ENCODE assay signal across 8 cellular contexts in the genomic region with DNA sequence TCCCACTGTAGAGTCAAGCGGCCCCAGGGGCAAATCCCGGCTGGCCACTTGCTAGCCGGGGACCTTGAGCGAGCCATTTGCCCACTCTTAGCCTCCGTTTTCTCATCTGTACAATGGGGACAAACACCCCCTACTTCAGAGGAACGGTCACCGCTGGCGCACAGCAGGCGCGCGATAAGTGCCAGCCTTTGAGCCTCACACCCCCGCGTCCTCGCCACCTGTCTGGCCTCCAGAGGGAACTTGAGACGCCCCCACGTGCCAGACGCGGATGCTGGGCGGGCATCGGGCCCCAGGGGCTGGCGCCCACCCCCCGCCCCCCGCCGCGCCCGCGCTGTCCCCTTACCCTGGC.
DNase-seq lines count a peak whose midpoint lies in the region; ATAC-seq, FAIRE-seq and TF ChIP-seq lines count a peak whose summit lies in the region.

No MANE protein-coding gene starts in this region.

- H3K36me3 Mint-ChIP-seq in central memory CD8-positive, alpha-beta T cell (ENCODE audit: insufficient read depth) = peaks cover 2% of the 10 kb centered on the region

- H3K27me3 ChIP-seq in pancreas = no peaks in the 10 kb centered on the region

- peak; percentile 12 for ATAC-seq in central memory CD8-positive, alpha-beta T cell (replicated peaks; ENCODE audit: extremely low read depth, poor library complexity, severe bottlenecking)
- ATAC-seq in pancreas = peak in 3 of 4 donors; percentile 11 to 16 (median 11)
- ATAC-seq in GM19328 (IDR thresholded peaks at IDR 0.05; ENCODE audit: unreplicated experiment) = no peak
- no peak for ATAC-seq in HG03025 (IDR thresholded peaks at IDR 0.05; ENCODE audit: low FRiP score, unreplicated experiment)
- ATAC-seq in GM21737 (IDR thresholded peaks at IDR 0.05; ENCODE audit: unreplicated experiment) = no peak
- no peak for ATAC-seq in GM18517 (IDR thresholded peaks at IDR 0.05; ENCODE audit: unreplicated experiment)

- TF ChIP-seq CTCF in pancreas (IDR thresholded peaks at IDR 0.05) = no peak

- FAIRE-seq in pancreas (lab: Jason Lieb, UNC) = no peak

- H3K9me3 Mint-ChIP-seq in central memory CD8-positive, alpha-beta T cell = no peaks in the 10 kb centered on the region

- H3K36me3 ChIP-seq in pancreas = no peaks in the 10 kb centered on the region

- no peak overlapping the region for H3K27ac ChIP-seq in pancreas

- no peak overlapping the region for H3K27ac Mint-ChIP-seq in central memory CD8-positive, alpha-beta T cell (ENCODE audit: low read depth)

- WGBS in pancreas, 2 donors = 20 to 32% methylated on average over 15 to 27 of the region's 27 CpGs

- no peaks in the 10 kb centered on the region for H3K27me3 Mint-ChIP-seq in central memory CD8-positive, alpha-beta T cell

- no peaks in the 10 kb centered on the region for H3K9me3 ChIP-seq in pancreas

- H3K4me3 Mint-ChIP-seq in central memory CD8-positive, alpha-beta T cell = peak overlapping the region; percentile 62

- no peaks in the 10 kb centered on the region for H3K4me1 ChIP-seq in pancreas

- no peaks in the 10 kb centered on the region for H3K4me1 Mint-ChIP-seq in central memory CD8-positive, alpha-beta T cell

- intact Hi-C loops in pancreas (cut with DNase I) = no loop called here

- H3K4me3 ChIP-seq in pancreas = peak overlapping the region in 3 of 4 donors; percentile 12 to 46 (median 39)

- DNase-seq in COR-L47 (lab: John Stamatoyannopoulos, UW) = peak; percentile 40
- DNase-seq in NCI-H1105 (lab: John Stamatoyannopoulos, UW) = peak; percentile 25
- DNase-seq in central memory CD8-positive, alpha-beta T cell (ENCODE audit: low spot score in 2 of 2) = no peak
- no peak for DNase-seq in pancreas

Comparison
In these comparisons a context has a peak if more than half of its experiments do, and no peak if none do; other contexts are left out.
1. DNase-seq: peak in COR-L47 (single experiment) and NCI-H1105 (single experiment); none in central memory CD8-positive, alpha-beta T cell (0 of 2) and pancreas (0 of 6).
2. ATAC-seq: peak in central memory CD8-positive, alpha-beta T cell (single experiment) and pancreas (3 of 4); none in GM19328 (single experiment), HG03025 (single experiment), GM21737 (single experiment) and GM18517 (single experiment).